9 cellular contexts compared by ENCODE assay signal in genomic region chr2:36485521-36485920, GRCh38.
DNase-seq lines count a peak whose midpoint lies in the region; ATAC-seq and TF ChIP-seq lines count a peak whose summit lies in the region.
"Had no signal": no experiment of that assay in that cellular context is flagged by ENCODE, and none has a peak within 500 bp of the region (broad histone marks: within the 10 kb centered on the region; RNA-seq: fewer than 3 reads in every experiment).

No MANE protein-coding gene starts in this region.

- DNase-seq in IMR-90 (peak; percentile 94), dedifferentiated amniotic fluid mesenchymal stem cell (ENCODE audit: extremely low spot score) (peak; percentile 66), tibial artery (no peak), GM19238 (ENCODE audit: insufficient read length, low spot score) (no peak), middle frontal gyrus (ENCODE audit: extremely low spot score, low spot score) (no peak), HAP-1 (ENCODE audit: low spot score in 2 of 2) (no peak)
- DNase-seq: activated naive CD4-positive, alpha-beta T cell treated with anti-CD3 and anti-CD28 coated beads for 36 hours had no signal

- no peak overlapping the region for H2AFZ ChIP-seq in IMR-90 (replicated peaks; ENCODE audit: low read length, poor library complexity)

- ATAC-seq in IMR-90 (ENCODE audit: low read depth) (peak; percentile 38), GM18873 (IDR thresholded peaks at IDR 0.05; ENCODE audit: low FRiP score, unreplicated experiment) (no peak)

- TF ChIP-seq POLR2A in IMR-90 (IDR thresholded peaks at IDR 0.05; ENCODE audit: low read depth, low read length): no peak

- in situ Hi-C loops in IMR-90 (cut with MboI; ENCODE audit: low sequenced_read_pairs) (no loop called here), HAP-1 (cut with MboI; ENCODE audit: low sequenced_read_pairs) (no loop called here)

- no peaks in the 10 kb centered on the region for H3K27me3 ChIP-seq in IMR-90 (ENCODE audit: control insufficient read depth, insufficient read depth, low read length)
- H3K27me3 ChIP-seq in liver (ENCODE audit: control insufficient read depth in 4 of 4, insufficient read depth in 4 of 4, low read length in 3 of 4): no peaks in the 10 kb centered on the region
- no peaks in the 10 kb centered on the region for H3K27me3 ChIP-seq in tibial artery
- H3K27me3 ChIP-seq in HAP-1 (ENCODE audit: low read depth): no peaks in the 10 kb centered on the region

- peak overlapping the region; percentile 99 for H2BK20ac ChIP-seq in IMR-90 (ENCODE audit: low read depth, low read length)

- H3K4me1 ChIP-seq in IMR-90 (ENCODE audit: control insufficient read depth, insufficient read depth, low read length) (peaks cover 42% of the 10 kb centered on the region), liver (ENCODE audit: control insufficient read depth in 4 of 4, insufficient read depth in 4 of 4, low read length in 3 of 4) (no peaks in the 10 kb centered on the region), tibial artery (peaks cover 0 to 97% (median 67%) of the 10 kb centered on the region in 4 donors), HAP-1 (peaks cover 24% of the 10 kb centered on the region)

- peak overlapping the region; percentile 98 for H3K56ac ChIP-seq in IMR-90 (ENCODE audit: extremely low read depth, insufficient read depth, low read length)

- peak overlapping the region; percentile 92; the same call in 2 of the 3 replicates for H2BK15ac ChIP-seq in IMR-90 (ENCODE audit: low read depth, low read length)

- H2BK120ac ChIP-seq in IMR-90 (ENCODE audit: low read depth, low read length): peak overlapping the region; percentile 99

- H3K79me1 ChIP-seq in IMR-90 (ENCODE audit: low read depth in 1 of 2, low read length in 2 of 2): peaks cover 47 to 61% of the 10 kb centered on the region in 2 experiments

- CTCF ChIA-PET in IMR-90 (lab: Yijun Ruan, JAX): interaction anchor here (0.6 to 1.1 kb wide), 4 partner anchors 22 to 147 kb away, joined by 3 to 7 read pairs (median 3); no protein-coding TSS in a partner anchor

- peak overlapping the region; percentile 93 for H3K27ac ChIP-seq in IMR-90 (ENCODE audit: insufficient read depth, low read length)
- no peak overlapping the region for H3K27ac ChIP-seq in liver (ENCODE audit: low read depth in 1 of 2, low read length in 2 of 2)
- peak overlapping the region; percentile 74 to 75 for H3K27ac ChIP-seq in tibial artery

- H2AK9ac ChIP-seq in IMR-90 (replicated peaks; ENCODE audit: low read depth, low read length, poor library complexity): no peak overlapping the region

- peak overlapping the region; percentile 100 for H3K4ac ChIP-seq in IMR-90 (ENCODE audit: low read depth, low read length)

- H3K9me3 ChIP-seq in IMR-90 (ENCODE audit: control insufficient read depth, insufficient read depth, low read length) (no peaks in the 10 kb centered on the region), liver (ENCODE audit: control insufficient read depth in 4 of 4, low read length in 3 of 4) (no peaks in the 10 kb centered on the region), tibial artery (no peaks in the 10 kb centered on the region), HAP-1 (no peaks in the 10 kb centered on the region)

- TF ChIP-seq RAD21 in IMR-90 (IDR thresholded peaks at IDR 0.05; ENCODE audit: low read length) (no peak), liver (IDR thresholded peaks at IDR 0.05) (peak in 1 of 2 donors; percentile 48)

- H3K9ac ChIP-seq in IMR-90 (ENCODE audit: low read depth, low read length): peak overlapping the region; percentile 92; the same call in 1 of the 2 replicates
- H3K9ac ChIP-seq in liver (ENCODE audit: low read depth in 1 of 2, low read length in 2 of 2): no peak overlapping the region

- H3K23ac ChIP-seq in IMR-90 (ENCODE audit: low read depth, low read length): peak overlapping the region; percentile 100

- intact Hi-C loops in IMR-90 (cut with micrococcal nuclease): loop anchor here (5.0 kb wide), 1 partner anchor 113 kb away; no protein-coding TSS in a partner anchor
- intact Hi-C loops in tibial artery (cut with DNase I; ENCODE audit: low total_unique reads): no loop called here

- peaks cover 34% of the 10 kb centered on the region for H3K9me1 ChIP-seq in IMR-90 (ENCODE audit: insufficient read depth, low read length)

- dilution Hi-C loops in IMR-90 (cut with HindIII; ENCODE audit: low sequenced_read_pairs, unreplicated experiment): no loop called here

- H4K8ac ChIP-seq in IMR-90 (ENCODE audit: low read depth in 2 of 2, low read length in 2 of 2): peak overlapping the region; percentile 90 to 97

- POLR2A ChIA-PET in IMR-90 (lab: Charles Lee; ENCODE audit: unreplicated experiment): interaction anchor here (0.6 kb wide), 1 partner anchor 75 kb away, joined by 5 read pairs; no protein-coding TSS in a partner anchor

- peak overlapping the region; percentile 54; the same call in 1 of the 2 replicates for H3K4me2 ChIP-seq in IMR-90 (ENCODE audit: low read depth, low read length)

- H4K91ac ChIP-seq in IMR-90 (ENCODE audit: insufficient read depth, low read depth, low read length): peak overlapping the region; percentile 99

- peak overlapping the region; percentile 100 for H3K14ac ChIP-seq in IMR-90 (replicated peaks; ENCODE audit: low read depth, low read length)

- no CpG with 5 or more reads among the region's 4 CpGs for WGBS in IMR-90 (ENCODE audit: extremely low coverage in 2 of 2, insufficient read length in 1 of 2), 2 experiments
- WGBS in liver: 60% methylated on average over 4 of the region's 4 CpGs

- H3K36me3 ChIP-seq in IMR-90 (ENCODE audit: control insufficient read depth, insufficient read depth, low read length): peaks cover 29% of the 10 kb centered on the region
- H3K36me3 ChIP-seq in liver (ENCODE audit: control insufficient read depth in 4 of 4, insufficient read depth in 3 of 4, low read depth in 1 of 4, low read length in 3 of 4): no peaks in the 10 kb centered on the region
- peaks cover 13 to 29% (median 17%) of the 10 kb centered on the region in 3 donors for H3K36me3 ChIP-seq in tibial artery
- peaks cover 6% of the 10 kb centered on the region; the same call in 1 of the 2 replicates for H3K36me3 ChIP-seq in HAP-1 (replicated peaks)

- TF ChIP-seq CTCF in IMR-90 (conservative IDR thresholded peaks at IDR 0.05; ENCODE audit: low read depth, low read length) (no peak), liver (IDR thresholded peaks at IDR 0.05; ENCODE audit: low read depth, low read length, missing input control) (no peak), tibial artery (IDR thresholded peaks at IDR 0.05) (no peak)

- no peaks in the 10 kb centered on the region for H4K20me1 ChIP-seq in IMR-90 (ENCODE audit: insufficient read depth, low read length)

- H2AK5ac ChIP-seq in IMR-90 (ENCODE audit: low read depth, low read length): peak overlapping the region; percentile 96

- peak overlapping the region; percentile 99; the same call in 1 of the 2 replicates for H4K5ac ChIP-seq in IMR-90 (ENCODE audit: low read depth, low read length)

- H3K18ac ChIP-seq in IMR-90 (ENCODE audit: low read depth, low read length): peak overlapping the region; percentile 100; the same call in 1 of the 2 replicates

- no TSS peak for BruUV-seq in IMR-90 (replicated peaks; lab: Mats Ljungman, UMichigan)

- H3K4me3 ChIP-seq in IMR-90 (ENCODE audit: insufficient read depth, low read depth, low read length): no peak overlapping the region
- H3K4me3 ChIP-seq in liver (ENCODE audit: low read depth in 1 of 3, low read length in 3 of 3): no peak overlapping the region
- H3K4me3 ChIP-seq in tibial artery: no peak overlapping the region
- no peak overlapping the region for H3K4me3 ChIP-seq in HAP-1

- peak overlapping the region; percentile 99 for H2BK5ac ChIP-seq in IMR-90 (ENCODE audit: low read depth, low read length, poor library complexity, severe bottlenecking)

TF ChIP-seq in IMR-90, 13 proteins besides CTCF, POLR2A, EP300 and RAD21:
- TF ChIP-seq BHLHE40 (IDR thresholded peaks at IDR 0.05; ENCODE audit: low read depth, low read length) (peak; percentile 44; the same call in 1 of the 2 replicates), CHD1 (IDR thresholded peaks at IDR 0.05; ENCODE audit: low read depth, low read length) (no peak), FOS (IDR thresholded peaks at IDR 0.05; ENCODE audit: low read depth, low read length) (0 out of 2 replicates have a peak, but pooled peaks have one; percentile 5), SMC3 (IDR thresholded peaks at IDR 0.05; ENCODE audit: low read depth, low read length) (no peak), CEBPB (IDR thresholded peaks at IDR 0.05; ENCODE audit: low read depth, low read length) (peak; percentile 80), MAFK (IDR thresholded peaks at IDR 0.05; ENCODE audit: low read depth, low read length) (no peak), USF2 (IDR thresholded peaks at IDR 0.05; ENCODE audit: low read depth, low read length) (0 out of 2 replicates have a peak, but pooled peaks have one; percentile 18)

TF ChIP-seq in liver, 16 proteins besides CTCF, POLR2A, EP300 and RAD21:
- TF ChIP-seq FOXA2 (IDR thresholded peaks at IDR 0.05): no peak
- TF ChIP-seq RXRA (IDR thresholded peaks at IDR 0.05): peak; percentile 55 to 65
- peak; percentile 100 for TF ChIP-seq NR2F2 (IDR thresholded peaks at IDR 0.05)
- no peak for TF ChIP-seq YY1 (IDR thresholded peaks at IDR 0.05)
- TF ChIP-seq SP1 (IDR thresholded peaks at IDR 0.05): peak; percentile 38

Comparison
In these comparisons a context has a peak if more than half of its experiments do, and no peak if none do; other contexts are left out.
1. DNase-seq: peak in IMR-90 (single experiment) and dedifferentiated amniotic fluid mesenchymal stem cell (single experiment); none in tibial artery (0 of 2), GM19238 (single experiment), middle frontal gyrus (single experiment) and HAP-1 (0 of 2).
2. H3K27ac ChIP-seq: peak in IMR-90 (single experiment) and tibial artery (2 of 2); none in liver (0 of 2).